Comparison of ENCODE assay signal across 12 cellular contexts in genomic region chr3:191356586-191357439, GRCh38. TPM values are rescaled to one million over a fixed set of nuclear protein-coding genes. Genes with fewer than 3 reads are reported as not detected.
A peak's percentile ranks its signal among the peaks of the same experiment; 100 is the strongest.
DNase-seq lines count a peak whose midpoint lies in the region; ATAC-seq, FAIRE-seq and TF ChIP-seq lines count a peak whose summit lies in the region.
"Had no signal": no experiment of that assay in that cellular context is flagged by ENCODE, and none has a peak within 500 bp of the region (broad histone marks: within the 10 kb centered on the region; RNA-seq: fewer than 3 reads in every experiment).

No MANE protein-coding gene starts in this region.

- H3K27ac ChIP-seq in RWPE1 (no peak overlapping the region; the same call in 1 of the 2 replicates), gastroesophageal sphincter (peak overlapping the region; percentile 66 to 73 (median 68)), psoas muscle (peak overlapping the region; percentile 31)

- H3K4me3 ChIP-seq in gastroesophageal sphincter (no peak overlapping the region), psoas muscle (no peak overlapping the region)

- no peak for TF ChIP-seq CTCF in RWPE1 (conservative IDR thresholded peaks at IDR 0.05; ENCODE audit: low read depth)
- TF ChIP-seq CTCF in gastroesophageal sphincter (IDR thresholded peaks at IDR 0.05), result no peak
- TF ChIP-seq CTCF in psoas muscle (IDR thresholded peaks at IDR 0.05), result no peak

- no peak for FAIRE-seq in GM12892 (lab: Jason Lieb, UNC)

- TF ChIP-seq POLR2A in gastroesophageal sphincter (IDR thresholded peaks at IDR 0.05), result no peak
- no peak for TF ChIP-seq POLR2A in GM12892 (IDR thresholded peaks at IDR 0.05; ENCODE audit: low read depth, low read length)

- POLR2A ChIA-PET in RWPE1 (lab: Yijun Ruan, JAX; ENCODE audit: low non-redundant PET), result no interaction called here

- H3K27me3 ChIP-seq in gastroesophageal sphincter, result no peaks in the 10 kb centered on the region
- no peaks in the 10 kb centered on the region for H3K27me3 ChIP-seq in psoas muscle (ENCODE audit: insufficient read depth in 3 of 3, low read length in 2 of 3)

- H3K4me1 ChIP-seq in gastroesophageal sphincter (peaks cover 16 to 91% (median 23%) of the 10 kb centered on the region in 3 donors), psoas muscle (peaks cover 38% of the 10 kb centered on the region)

- 18 to 26% methylated on average over 4 to 5 of the region's 6 CpGs for WGBS in gastroesophageal sphincter (ENCODE audit: low coverage in 1 of 2), 2 donors
- 45 to 49% (median 46%) methylated on average over 6 of the region's 6 CpGs for WGBS in psoas muscle, 3 donors

- CTCF ChIA-PET in RWPE1 (lab: Yijun Ruan, JAX), result interaction anchor here (1.5 kb wide), 1 partner anchor 116 kb away, joined by 4 read pairs; no protein-coding TSS in a partner anchor

- ATAC-seq in gastroesophageal sphincter (peak; percentile 57), psoas muscle (peak; percentile 47 to 83 (median 77))

- DNase-seq in GM04504 (ENCODE audit: low read depth) (peak; percentile 35), RWPE1 (ENCODE audit: low spot score) (peak; percentile 61), psoas muscle (peak in 1 of 2 donors; percentile 34), GM12892 (ENCODE audit: insufficient read length) (no peak), RPMI8226 (no peak), SIG-M5 treated with dmso at 0.1 percent for 504 hours (lab: John Stamatoyannopoulos, UW; ENCODE audit: unreplicated experiment) (no peak), OCI-M2 (lab: John Stamatoyannopoulos, UW; ENCODE audit: unreplicated experiment) (no peak)
- DNase-seq: activated CD4-positive, CD25-positive, alpha-beta regulatory T cell; DND-41; NCI-H1436 had no signal

- H3K9me3 ChIP-seq in gastroesophageal sphincter (no peaks in the 10 kb centered on the region), psoas muscle (no peaks in the 10 kb centered on the region)

- no peak for TF ChIP-seq EP300 in gastroesophageal sphincter (IDR thresholded peaks at IDR 0.05)

- intact Hi-C loops in psoas muscle (cut with DNase I), result no loop called here

- H3K36me3 ChIP-seq in gastroesophageal sphincter (peaks cover 0 to 36% of the 10 kb centered on the region in 2 donors), psoas muscle (ENCODE audit: insufficient read depth in 1 of 2, low read depth in 1 of 2) (peaks cover 12 to 40% of the 10 kb centered on the region in 2 donors)

RNA-seq across cellular contexts. Expression of gene UTS2B, which starts 26.5 kb away (rescaled TPM):
- under 1 TPM in 1 of 4 donors, not detected in 3; 0.20 TPM for total RNA-seq in gastroesophageal sphincter
- total RNA-seq in psoas muscle, result under 1 TPM in 1 of 4 donors, not detected in 3; 0.22 TPM
- under 1 TPM; 0.03 to 0.06 (median 0.05) TPM for polyA plus RNA-seq in psoas muscle
- not detected for polyA plus RNA-seq in GM12892 (2012; ENCODE audit: missing spikeins)
- total RNA-seq: dermis microvascular lymphatic vessel endothelial cell had no signal

RNA-seq across cellular contexts. Expression of gene CCDC50, which starts 27.6 kb away (rescaled TPM):
- total RNA-seq in gastroesophageal sphincter (100 to 1,000 TPM; 133 to 248 (median 194) TPM), psoas muscle (10 to 100 TPM; 27.6 to 41.5 (median 33.3) TPM)
- 10 to 100 TPM; 15.4 to 24.0 (median 17.7) TPM for polyA plus RNA-seq in psoas muscle
- polyA plus RNA-seq in GM12892 (2012; ENCODE audit: missing spikeins), result 42.6 TPM

Comparison
In these comparisons a context has a peak if more than half of its experiments do, and no peak if none do; other contexts are left out.
1. DNase-seq: peak in GM04504 (single experiment) and RWPE1 (single experiment); none in GM12892 (single experiment), RPMI8226 (single experiment), SIG-M5 treated with dmso at 0.1 percent for 504 hours (single experiment) and OCI-M2 (single experiment).